In the genomic region with DNA sequence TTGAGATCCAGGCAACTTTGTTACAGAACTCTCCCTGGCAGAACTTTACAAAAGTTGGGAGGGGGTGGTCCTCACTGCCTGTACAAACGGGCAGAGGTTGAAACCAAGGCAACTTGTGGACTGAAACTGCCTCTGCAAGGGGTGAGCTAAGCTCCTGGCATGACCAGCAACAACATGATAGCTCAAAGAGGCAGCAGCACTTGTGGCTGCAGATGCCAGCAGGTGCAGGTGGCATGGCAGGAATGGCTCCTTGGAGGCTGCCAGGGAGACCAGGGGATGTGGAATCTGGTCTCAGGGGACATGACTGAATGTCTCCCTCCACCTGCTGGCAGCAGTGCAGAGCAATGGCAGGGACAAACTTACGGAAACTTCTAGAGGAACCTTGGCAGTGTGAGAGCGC, we compare ENCODE assay signal across 25 cellular contexts. TPM values are rescaled to one million over a fixed set of nuclear protein-coding genes. Genes with fewer than 3 reads are reported as not detected.
DNase-seq lines count a peak whose midpoint lies in the region; ATAC-seq, FAIRE-seq and TF ChIP-seq lines count a peak whose summit lies in the region.
"Had no signal": no experiment of that assay in that cellular context is flagged by ENCODE, and none has a peak within 500 bp of the region (broad histone marks: within the 10 kb centered on the region; RNA-seq: fewer than 3 reads in every experiment).

No MANE protein-coding gene starts in this region.

- no peaks in the 10 kb centered on the region for H3K9me3 ChIP-seq in PC-9 (ENCODE audit: insufficient read depth, low read depth)
- no peaks in the 10 kb centered on the region for H3K9me3 ChIP-seq in keratinocyte (ENCODE audit: control insufficient read depth, low read depth, low read length)
- H3K9me3 ChIP-seq in upper lobe of right lung, result no peaks in the 10 kb centered on the region
- H3K9me3 ChIP-seq: ascending aorta, BLaER1, heart left ventricle, SK-N-SH had no signal

- TSS peak; percentile 76 for BruUV-seq in PC-9 (replicated peaks; lab: Mats Ljungman, UMichigan)

- no peaks in the 10 kb centered on the region for H3K36me3 ChIP-seq in PC-9 (ENCODE audit: low read depth)
- no peaks in the 10 kb centered on the region for H3K36me3 ChIP-seq in keratinocyte (ENCODE audit: control insufficient read depth in 2 of 2, extremely low read depth in 1 of 2, insufficient read depth in 2 of 2, low read length in 2 of 2)
- H3K36me3 ChIP-seq in upper lobe of right lung, result no peaks in the 10 kb centered on the region
- H3K36me3 ChIP-seq: ascending aorta, BLaER1, heart left ventricle had no signal

- CTCF ChIA-PET in PC-9 (lab: Charles Lee), result interaction anchor here (0.6 to 0.9 kb wide), 3 partner anchors 16 to 147 kb away, joined by 3 to 6 read pairs (median 3); no protein-coding TSS in a partner anchor

- H3K27ac ChIP-seq in PC-9 (peak overlapping the region; percentile 71), keratinocyte (ENCODE audit: control insufficient read depth, insufficient read depth, low read length) (peak overlapping the region; percentile 55), upper lobe of right lung (no peak overlapping the region)
- H3K27ac ChIP-seq: ascending aorta, BLaER1, heart left ventricle, parathyroid adenoma had no signal

- no peaks in the 10 kb centered on the region for H3K79me2 ChIP-seq in PC-9 (ENCODE audit: low read depth)
- H3K79me2 ChIP-seq in keratinocyte (ENCODE audit: control insufficient read depth, insufficient read depth, low read length), result no peaks in the 10 kb centered on the region
- H3K79me2 ChIP-seq: parathyroid adenoma had no signal

- dilution Hi-C loops in keratinocyte (cut with MboI; ENCODE audit: extremely low pct_ligation_motif_present, low sequenced_read_pairs), result no loop called here

- H3K4me1 ChIP-seq in PC-9 (replicated peaks; ENCODE audit: insufficient read depth) (peaks cover 38% of the 10 kb centered on the region), keratinocyte (ENCODE audit: control insufficient read depth, extremely low read depth, insufficient read depth, low read length) (peaks cover 25% of the 10 kb centered on the region), upper lobe of right lung (no peaks in the 10 kb centered on the region)
- H3K4me1 ChIP-seq: ascending aorta, BLaER1, heart left ventricle, parathyroid adenoma had no signal

- H4K20me1 ChIP-seq in PC-9 (ENCODE audit: insufficient read depth), result no peaks in the 10 kb centered on the region
- H4K20me1 ChIP-seq in keratinocyte (ENCODE audit: control insufficient read depth, extremely low read depth, insufficient read depth, low read length), result no peaks in the 10 kb centered on the region
- H4K20me1 ChIP-seq: BLaER1 had no signal

- TF ChIP-seq CTCF in PC-9 (conservative IDR thresholded peaks at IDR 0.05) (peak; percentile 36; the same call in 1 of the 2 replicates), keratinocyte (optimal IDR thresholded peaks at IDR 0.05 in 1 of 3, IDR thresholded peaks at IDR 0.05 in 1 of 3, conservative IDR thresholded peaks at IDR 0.05 in 1 of 3; ENCODE audit: extremely low read depth in 1 of 3, insufficient read depth in 2 of 3, low read length in 3 of 3) (peak; percentile 2 to 45 (median 6)), upper lobe of right lung (IDR thresholded peaks at IDR 0.05) (no peak)

- POLR2A ChIA-PET in PC-9 (lab: Charles Lee; ENCODE audit: unreplicated experiment), result interaction anchor here (0.5 to 0.7 kb wide), 3 partner anchors 46 to 238 kb away, joined by 3 to 7 read pairs (median 4); a partner anchor contains a TSS

- H3K4me2 ChIP-seq in PC-9 (peak overlapping the region; percentile 71), keratinocyte (ENCODE audit: control insufficient read depth, extremely low read depth, insufficient read depth, low read depth, low read length) (peak overlapping the region; percentile 81)
- H3K4me2 ChIP-seq: BLaER1, SK-N-SH had no signal

- no peaks in the 10 kb centered on the region for H3K9me2 ChIP-seq in PC-9 (ENCODE audit: insufficient read depth)
- H3K9me2 ChIP-seq: SK-N-SH had no signal

- peaks cover 32% of the 10 kb centered on the region for H3F3A ChIP-seq in PC-9 (ENCODE audit: insufficient read depth, low read depth)

- intact Hi-C loops in PC-9 (cut with micrococcal nuclease; ENCODE audit: unreplicated experiment), result no loop called here
- intact Hi-C loops in upper lobe of right lung (cut with DNase I), result no loop called here

- H3K4me3 ChIP-seq in PC-9, result no peak overlapping the region
- H3K4me3 ChIP-seq in keratinocyte (ENCODE audit: control insufficient read depth in 2 of 3, extremely low read depth in 1 of 3, insufficient read depth in 2 of 3, low read depth in 1 of 3, low read length in 3 of 3), result peak overlapping the region in 1 of 3 experiments; percentile 36
- H3K4me3 ChIP-seq in upper lobe of right lung, result no peak overlapping the region
- H3K4me3 ChIP-seq: ascending aorta, BLaER1, heart left ventricle had no signal

- DNase-seq in NCI-H345 (lab: John Stamatoyannopoulos, UW) (peak; percentile 13), NCI-H345 treated with DMSO at 0.1 percent for 48 hours (lab: John Stamatoyannopoulos, UW; ENCODE audit: unreplicated experiment) (no peak), PC-9 (peak; percentile 83 to 86), keratinocyte (ENCODE audit: low read depth, low spot score) (peak; percentile 56), upper lobe of right lung (no peak), frontal cortex (ENCODE audit: low spot score in 2 of 2) (no peak)
- DNase-seq: activated CD8-positive, alpha-beta T cell treated with anti-CD3 and anti-CD28 coated beads, Interleukin-2, amount 10 ng/mL, durations not matched to agents 7 days and 5 days; activated naive CD4-positive, alpha-beta T cell treated with anti-CD3 and anti-CD28 coated beads, Interleukin-2, amount 50 U/mL, for 16 hours; activated T-cell treated with anti-CD3 and anti-CD28 coated beads, Interleukin-2, amount 50 U/mL, for 24 hours; effector memory CD8-positive, alpha-beta T cell; GOT3; heart left ventricle; immature natural killer cell; naive thymus-derived CD8-positive, alpha-beta T cell; NCI-H1930; NCI-H774; SK-N-SH; stimulated activated CD4-positive, alpha-beta T cell treated with anti-CD3 and anti-CD28 coated beads, Interleukin-4, amount 100 ng/mL, for 24 hours; T-helper 9 cell had no signal

- H2AFZ ChIP-seq in PC-9 (no peak overlapping the region), keratinocyte (ENCODE audit: control insufficient read depth, low read length) (peak overlapping the region; percentile 41)
- H2AFZ ChIP-seq: parathyroid adenoma had no signal

- peak overlapping the region; percentile 48 for H3K9ac ChIP-seq in keratinocyte (ENCODE audit: control insufficient read depth, extremely low read depth, insufficient read depth, low read length)
- H3K9ac ChIP-seq: BLaER1, parathyroid adenoma, SK-N-SH had no signal

- FAIRE-seq in keratinocyte (lab: Jason Lieb, UNC) (no peak), frontal cortex (lab: Jason Lieb, UNC) (no peak)

- H3K27me3 ChIP-seq in PC-9 (ENCODE audit: insufficient read depth, low read depth), result no peaks in the 10 kb centered on the region
- no peaks in the 10 kb centered on the region for H3K27me3 ChIP-seq in keratinocyte (ENCODE audit: control insufficient read depth, extremely low read depth, insufficient read depth, low read length)
- H3K27me3 ChIP-seq in upper lobe of right lung, result peaks cover 22% of the 10 kb centered on the region
- H3K27me3 ChIP-seq: ascending aorta, BLaER1 had no signal

- peak; percentile 45 for ATAC-seq in upper lobe of right lung
- no peak for ATAC-seq in HG02588 (IDR thresholded peaks at IDR 0.05; ENCODE audit: unreplicated experiment)
- no peak for ATAC-seq in GM21529 (IDR thresholded peaks at IDR 0.05; ENCODE audit: unreplicated experiment)
- ATAC-seq: activated CD8-positive, alpha-beta T cell treated with anti-CD3 and anti-CD28 coated beads, Interleukin-2, amount 10 ng/mL, durations not matched to agents 7 days and 5 days; effector memory CD8-positive, alpha-beta T cell; heart left ventricle; naive thymus-derived CD8-positive, alpha-beta T cell; Panc1 had no signal

- no peaks in the 10 kb centered on the region for H3K9me1 ChIP-seq in keratinocyte (ENCODE audit: control insufficient read depth, extremely low read depth, insufficient read depth, low read length)

RNA-seq across cellular contexts. Expression of a gene that starts 38.8 kb away (rescaled TPM):
- 45.6 and 54.3 TPM in 2 replicates for total RNA-seq in PC-9 (2021)
- polyA plus RNA-seq in keratinocyte, result 10.8 to 16.1 TPM (median 11.7 TPM) in 3 replicates
- 62.2 TPM for polyA plus RNA-seq in keratinocyte (2011; ENCODE audit: low read depth)
- polyA plus RNA-seq in keratinocyte (2011; cell fraction: cytosol; rRNA removed), result 13.9 and 14.3 TPM in 2 replicates
- 39.6 and 45.4 TPM in 2 replicates for polyA plus RNA-seq in keratinocyte (2011; cell fraction: nucleus; rRNA removed)
- 12.0 and 13.3 TPM in 2 replicates for polyA plus RNA-seq in keratinocyte (2012; ENCODE audit: low replicate concordance)
- 11.6 to 19.3 TPM (median 13.3 TPM) in 3 replicates for polyA minus RNA-seq in keratinocyte
- 10.0 TPM for polyA minus RNA-seq in keratinocyte (2011; cell fraction: cytosol; rRNA and poly(A)+ RNA removed)
- 10.9 and 32.7 TPM in 2 replicates for polyA minus RNA-seq in keratinocyte (2011; cell fraction: nucleus; rRNA and poly(A)+ RNA removed)
- total RNA-seq in upper lobe of right lung, result 45.4 TPM
- total RNA-seq in frontal cortex, result 28.9 TPM

Comparison
In these comparisons a context has a peak if more than half of its experiments do, and no peak if none do; other contexts are left out.
1. DNase-seq: peak in NCI-H345 (single experiment), PC-9 (2 of 2) and keratinocyte (single experiment); none in NCI-H345 treated with DMSO at 0.1 percent for 48 hours (single experiment), upper lobe of right lung (single experiment) and frontal cortex (0 of 2).